13 cellular contexts compared by ENCODE assay signal in the genomic region with DNA sequence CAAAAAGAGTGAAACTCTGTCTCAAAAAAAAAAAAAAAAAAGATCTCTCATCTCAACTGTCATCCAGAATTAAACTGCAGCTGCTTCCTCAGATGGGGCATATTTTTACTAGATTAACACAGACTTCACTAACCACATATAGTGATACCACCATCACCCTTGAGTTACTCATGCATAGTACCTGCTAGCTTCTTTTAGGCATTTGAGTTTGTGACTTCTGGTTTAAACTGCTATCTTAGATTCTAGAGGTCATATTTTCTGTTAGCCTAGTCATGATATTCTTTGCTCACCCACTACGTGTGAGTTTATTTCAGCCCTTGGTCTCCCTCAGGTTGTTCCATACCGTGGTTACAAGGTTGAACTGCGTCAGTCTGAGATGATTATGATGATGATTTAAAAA.
DNase-seq lines count a peak whose midpoint lies in the region; ATAC-seq and TF ChIP-seq lines count a peak whose summit lies in the region.
"Had no signal": no experiment of that assay in that cellular context is flagged by ENCODE, and none has a peak within 500 bp of the region (broad histone marks: within the 10 kb centered on the region; RNA-seq: fewer than 3 reads in every experiment).

No MANE protein-coding gene starts in this region.

- CTCF ChIA-PET in OCI-LY7 (lab: Charles Lee; ENCODE audit: unreplicated experiment): interaction anchor here (0.6 kb wide), 1 partner anchor 22 kb away, joined by 3 read pairs; no protein-coding TSS in a partner anchor

- no peak overlapping the region for H2AFZ ChIP-seq in OCI-LY7 (ENCODE audit: low read length)

- ATAC-seq in GM19463 (IDR thresholded peaks at IDR 0.05; ENCODE audit: unreplicated experiment) (peak; percentile 81), HG02981 (IDR thresholded peaks at IDR 0.05; ENCODE audit: unreplicated experiment) (peak; percentile 91)
- ATAC-seq: Panc1, psoas muscle had no signal

- BruUV-seq in OCI-LY7 (replicated peaks; lab: Mats Ljungman, UMichigan): no TSS peak

- no peaks in the 10 kb centered on the region for H4K20me1 ChIP-seq in OCI-LY7 (ENCODE audit: insufficient read depth, low read length)

- peak; percentile 53 for DNase-seq in GM13977 (ENCODE audit: low spot score)
- DNase-seq in OCI-LY7 (ENCODE audit: low spot score): peak; percentile 98
- no peak for DNase-seq in activated naive CD4-positive, alpha-beta T cell treated with Interleukin-2 at 50 U/mL for 16 hours
- DNase-seq in immature natural killer cell: no peak
- no peak for DNase-seq in activated T-helper 2 cell treated with anti-CD3 and anti-CD28 coated beads, Interferon-gamma antibody, Interleukin-2, Interleukin-4, amounts not matched to agents 10 μg/mL and 5 μg/mL and 100 μg/mL, durations not matched to agents 14 hours and 24 hours and 36 hours (ENCODE audit: low spot score)
- DNase-seq in NCI-H1092 (lab: John Stamatoyannopoulos, UW): no peak
- DNase-seq: activated CD4-positive, alpha-beta T cell treated with anti-CD3 and anti-CD28 coated beads for 1 hour; amygdala; CD4-positive, CD25-positive, alpha-beta regulatory T cell; psoas muscle had no signal

- H3K79me2 ChIP-seq in OCI-LY7 (ENCODE audit: insufficient read depth, low read depth, low read length): no peaks in the 10 kb centered on the region

- H3K4me3 ChIP-seq in OCI-LY7 (ENCODE audit: low read depth, low read length, poor library complexity, severe bottlenecking): no peak overlapping the region
- H3K4me3 ChIP-seq: psoas muscle had no signal

- H3K9me3 Mint-ChIP-seq in immature natural killer cell: peaks cover 0 to 4% (median under 1%) of the 10 kb centered on the region in 6 donors
- H3K9me3 Mint-ChIP-seq in activated T-helper 2 cell treated with anti-CD3 and anti-CD28 coated beads, Interferon-gamma antibody, Interleukin-2, Interleukin-4, amounts not matched to agents 10 μg/mL and 5 μg/mL and 100 μg/mL, durations not matched to agents 14 hours and 24 hours and 36 hours: no peaks in the 10 kb centered on the region

- intact Hi-C loops in OCI-LY7 (cut with micrococcal nuclease; ENCODE audit: unreplicated experiment): loop anchor here (1.0 to 5.0 kb wide), 6 partner anchors 50 to 509 kb away; no protein-coding TSS in a partner anchor
- intact Hi-C loops in activated T-helper 2 cell treated with anti-CD3 and anti-CD28 coated beads, Interferon-gamma antibody, Interleukin-2, Interleukin-4, amounts not matched to agents 10 μg/mL and 5 μg/mL and 100 μg/mL, durations not matched to agents 14 hours and 24 hours and 36 hours (cut with micrococcal nuclease): no loop called here

- POLR2A ChIA-PET in OCI-LY7 (lab: Charles Lee): interaction anchor here (0.6 to 5.1 kb wide), 13 partner anchors 44 to 1755 kb away, joined by 3 to 25 read pairs (median 5); no protein-coding TSS in a partner anchor

- no peak overlapping the region for H3K4me3 Mint-ChIP-seq in immature natural killer cell
- no peak overlapping the region for H3K4me3 Mint-ChIP-seq in activated T-helper 2 cell treated with anti-CD3 and anti-CD28 coated beads, Interferon-gamma antibody, Interleukin-2, Interleukin-4, amounts not matched to agents 10 μg/mL and 5 μg/mL and 100 μg/mL, durations not matched to agents 14 hours and 24 hours and 36 hours (ENCODE audit: low read depth)
- H3K4me3 Mint-ChIP-seq: CD4-positive, CD25-positive, alpha-beta regulatory T cell had no signal

- H3K4me1 Mint-ChIP-seq in immature natural killer cell: no peaks in the 10 kb centered on the region
- no peaks in the 10 kb centered on the region for H3K4me1 Mint-ChIP-seq in activated T-helper 2 cell treated with anti-CD3 and anti-CD28 coated beads, Interferon-gamma antibody, Interleukin-2, Interleukin-4, amounts not matched to agents 10 μg/mL and 5 μg/mL and 100 μg/mL, durations not matched to agents 14 hours and 24 hours and 36 hours (ENCODE audit: low read depth)

- no peak overlapping the region for H3K27ac Mint-ChIP-seq in immature natural killer cell
- no peak overlapping the region for H3K27ac Mint-ChIP-seq in activated T-helper 2 cell treated with anti-CD3 and anti-CD28 coated beads, Interferon-gamma antibody, Interleukin-2, Interleukin-4, amounts not matched to agents 10 μg/mL and 5 μg/mL and 100 μg/mL, durations not matched to agents 14 hours and 24 hours and 36 hours
- H3K27ac Mint-ChIP-seq: CD4-positive, CD25-positive, alpha-beta regulatory T cell had no signal

- no peak for TF ChIP-seq CTCF in GM13977 (IDR thresholded peaks at IDR 0.05; ENCODE audit: extremely low read depth, insufficient read depth, missing control alignments)
- TF ChIP-seq CTCF in OCI-LY7 (conservative IDR thresholded peaks at IDR 0.05; ENCODE audit: low read length): no peak

- H3K27me3 Mint-ChIP-seq in immature natural killer cell (ENCODE audit: low read depth in 3 of 3): peaks cover 0 to 2% (median under 1%) of the 10 kb centered on the region in 3 donors
- no peaks in the 10 kb centered on the region for H3K27me3 Mint-ChIP-seq in activated T-helper 2 cell treated with anti-CD3 and anti-CD28 coated beads, Interferon-gamma antibody, Interleukin-2, Interleukin-4, amounts not matched to agents 10 μg/mL and 5 μg/mL and 100 μg/mL, durations not matched to agents 14 hours and 24 hours and 36 hours (ENCODE audit: low read depth)
- H3K27me3 Mint-ChIP-seq: CD4-positive, CD25-positive, alpha-beta regulatory T cell had no signal

- peaks cover 72% of the 10 kb centered on the region for H3K9me3 ChIP-seq in OCI-LY7 (ENCODE audit: low read length)
- H3K9me3 ChIP-seq: psoas muscle had no signal

- H3K9me2 ChIP-seq in OCI-LY7 (ENCODE audit: insufficient read depth, low read length): no peaks in the 10 kb centered on the region

- peaks cover 58% of the 10 kb centered on the region for H3K4me1 ChIP-seq in OCI-LY7 (ENCODE audit: insufficient read depth, low read length, poor library complexity, severe bottlenecking)
- H3K4me1 ChIP-seq: psoas muscle had no signal

- H3K36me3 Mint-ChIP-seq in immature natural killer cell: no peaks in the 10 kb centered on the region
- no peaks in the 10 kb centered on the region for H3K36me3 Mint-ChIP-seq in activated T-helper 2 cell treated with anti-CD3 and anti-CD28 coated beads, Interferon-gamma antibody, Interleukin-2, Interleukin-4, amounts not matched to agents 10 μg/mL and 5 μg/mL and 100 μg/mL, durations not matched to agents 14 hours and 24 hours and 36 hours (ENCODE audit: low read depth)
- H3K36me3 Mint-ChIP-seq: CD4-positive, CD25-positive, alpha-beta regulatory T cell had no signal

- in situ Hi-C loops in GM13977 (cut with MboI; ENCODE audit: low pct_unique_long_range_greater_than_20kb, low sequenced_read_pairs, unreplicated experiment): no loop called here

- peaks cover 83% of the 10 kb centered on the region for H3K36me3 ChIP-seq in OCI-LY7 (ENCODE audit: insufficient read depth, low read length)

- peak overlapping the region; percentile 98 for H3K27ac ChIP-seq in OCI-LY7 (ENCODE audit: low read depth, low read length, poor library complexity, severe bottlenecking)
- H3K27ac ChIP-seq: psoas muscle had no signal

- no peak overlapping the region; the same call in 1 of the 2 replicates for H3K4me2 ChIP-seq in OCI-LY7 (ENCODE audit: low read length)

Comparison
In these comparisons a context has a peak if more than half of its experiments do, and no peak if none do; other contexts are left out.
1. DNase-seq: peak in GM13977 (single experiment) and OCI-LY7 (single experiment); none in activated naive CD4-positive, alpha-beta T cell treated with Interleukin-2 at 50 U/mL for 16 hours (single experiment), immature natural killer cell (0 of 3), activated T-helper 2 cell treated with anti-CD3 and anti-CD28 coated beads, Interferon-gamma antibody, Interleukin-2, Interleukin-4, amounts not matched to agents 10 μg/mL and 5 μg/mL and 100 μg/mL, durations not matched to agents 14 hours and 24 hours and 36 hours (single experiment) and NCI-H1092 (single experiment).